Comparison of ENCODE assay signal across 2 cellular contexts in the genomic region with DNA sequence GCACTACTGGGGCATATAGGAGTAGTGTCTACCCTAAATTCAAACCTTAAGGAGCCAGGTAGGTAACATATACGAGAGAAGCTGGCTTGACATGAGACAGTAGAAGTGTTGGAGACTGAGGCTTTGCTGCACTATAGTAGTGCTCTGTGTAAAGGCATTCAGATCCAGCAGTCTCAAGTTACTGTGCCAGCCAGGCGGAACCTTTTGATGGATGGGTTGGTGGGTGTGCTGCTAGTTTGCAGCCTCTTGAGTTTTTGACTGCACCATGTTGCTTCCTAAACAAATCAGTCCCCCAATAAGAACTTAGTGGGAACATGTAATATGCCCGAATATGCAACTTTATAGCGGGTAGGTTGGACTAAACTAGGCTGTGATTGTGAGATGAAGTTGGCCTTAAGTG.
TF ChIP-seq lines count a peak whose summit lies in the region.

No MANE protein-coding gene starts in this region.

TF ChIP-seq in HCT116, 20 proteins besides CTCF, POLR2A, EP300 and RAD21 (continued from another document):
- no peak for TF ChIP-seq ZNF274 (IDR thresholded peaks at IDR 0.05; ENCODE audit: low read depth, low read length)
- no peak for TF ChIP-seq ZFX (IDR thresholded peaks at IDR 0.05)
- no peak for TF ChIP-seq YY1 (IDR thresholded peaks at IDR 0.05; ENCODE audit: extremely low read depth, insufficient replicate concordance, low read depth, low read length)
- TF ChIP-seq POLR2AphosphoS5 (IDR thresholded peaks at IDR 0.05; ENCODE audit: low read depth, low read length), result no peak
- TF ChIP-seq TCF7L2 (IDR thresholded peaks at IDR 0.05; ENCODE audit: borderline replicate concordance, extremely low read depth, insufficient read depth, insufficient read length), result no peak
- TF ChIP-seq EZH2 (IDR thresholded peaks at IDR 0.05), result no peak
- TF ChIP-seq, protein P1, sequence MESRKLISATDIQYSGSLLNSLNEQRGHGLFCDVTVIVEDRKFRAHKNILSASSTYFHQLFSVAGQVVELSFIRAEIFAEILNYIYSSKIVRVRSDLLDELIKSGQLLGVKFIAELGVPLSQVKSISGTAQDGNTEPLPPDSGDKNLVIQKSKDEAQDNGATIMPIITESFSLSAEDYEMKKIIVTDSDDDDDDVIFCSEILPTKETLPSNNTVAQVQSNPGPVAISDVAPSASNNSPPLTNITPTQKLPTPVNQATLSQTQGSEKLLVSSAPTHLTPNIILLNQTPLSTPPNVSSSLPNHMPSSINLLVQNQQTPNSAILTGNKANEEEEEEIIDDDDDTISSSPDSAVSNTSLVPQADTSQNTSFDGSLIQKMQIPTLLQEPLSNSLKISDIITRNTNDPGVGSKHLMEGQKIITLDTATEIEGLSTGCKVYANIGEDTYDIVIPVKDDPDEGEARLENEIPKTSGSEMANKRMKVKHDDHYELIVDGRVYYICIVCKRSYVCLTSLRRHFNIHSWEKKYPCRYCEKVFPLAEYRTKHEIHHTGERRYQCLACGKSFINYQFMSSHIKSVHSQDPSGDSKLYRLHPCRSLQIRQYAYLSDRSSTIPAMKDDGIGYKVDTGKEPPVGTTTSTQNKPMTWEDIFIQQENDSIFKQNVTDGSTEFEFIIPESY (IDR thresholded peaks at IDR 0.05; ENCODE audit: extremely low read depth, insufficient replicate concordance, low read length), result no peak
- no peak for TF ChIP-seq ELF1 (IDR thresholded peaks at IDR 0.05; ENCODE audit: borderline replicate concordance, low read depth)
- TF ChIP-seq JUND (IDR thresholded peaks at IDR 0.05), result no peak
- TF ChIP-seq, protein P2, sequence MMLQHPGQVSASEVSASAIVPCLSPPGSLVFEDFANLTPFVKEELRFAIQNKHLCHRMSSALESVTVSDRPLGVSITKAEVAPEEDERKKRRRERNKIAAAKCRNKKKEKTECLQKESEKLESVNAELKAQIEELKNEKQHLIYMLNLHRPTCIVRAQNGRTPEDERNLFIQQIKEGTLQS (IDR thresholded peaks at IDR 0.05), result no peak

TF ChIP-seq in SK-N-SH treated with all-trans-retinoic acid at 6 μM for 48 hours, 23 proteins besides CTCF, POLR2A, EP300 and RAD21 (continued from another document):
- TF ChIP-seq, protein P3, sequence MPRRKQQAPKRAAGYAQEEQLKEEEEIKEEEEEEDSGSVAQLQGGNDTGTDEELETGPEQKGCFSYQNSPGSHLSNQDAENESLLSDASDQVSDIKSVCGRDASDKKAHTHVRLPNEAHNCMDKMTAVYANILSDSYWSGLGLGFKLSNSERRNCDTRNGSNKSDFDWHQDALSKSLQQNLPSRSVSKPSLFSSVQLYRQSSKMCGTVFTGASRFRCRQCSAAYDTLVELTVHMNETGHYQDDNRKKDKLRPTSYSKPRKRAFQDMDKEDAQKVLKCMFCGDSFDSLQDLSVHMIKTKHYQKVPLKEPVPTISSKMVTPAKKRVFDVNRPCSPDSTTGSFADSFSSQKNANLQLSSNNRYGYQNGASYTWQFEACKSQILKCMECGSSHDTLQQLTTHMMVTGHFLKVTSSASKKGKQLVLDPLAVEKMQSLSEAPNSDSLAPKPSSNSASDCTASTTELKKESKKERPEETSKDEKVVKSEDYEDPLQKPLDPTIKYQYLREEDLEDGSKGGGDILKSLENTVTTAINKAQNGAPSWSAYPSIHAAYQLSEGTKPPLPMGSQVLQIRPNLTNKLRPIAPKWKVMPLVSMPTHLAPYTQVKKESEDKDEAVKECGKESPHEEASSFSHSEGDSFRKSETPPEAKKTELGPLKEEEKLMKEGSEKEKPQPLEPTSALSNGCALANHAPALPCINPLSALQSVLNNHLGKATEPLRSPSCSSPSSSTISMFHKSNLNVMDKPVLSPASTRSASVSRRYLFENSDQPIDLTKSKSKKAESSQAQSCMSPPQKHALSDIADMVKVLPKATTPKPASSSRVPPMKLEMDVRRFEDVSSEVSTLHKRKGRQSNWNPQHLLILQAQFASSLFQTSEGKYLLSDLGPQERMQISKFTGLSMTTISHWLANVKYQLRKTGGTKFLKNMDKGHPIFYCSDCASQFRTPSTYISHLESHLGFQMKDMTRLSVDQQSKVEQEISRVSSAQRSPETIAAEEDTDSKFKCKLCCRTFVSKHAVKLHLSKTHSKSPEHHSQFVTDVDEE (CRISPR knock-in tag; IDR thresholded peaks at IDR 0.05), result no peak
- TF ChIP-seq ZFP30 (CRISPR knock-in tag; IDR thresholded peaks at IDR 0.05) (no peak), GLIS3 (CRISPR knock-in tag; IDR thresholded peaks at IDR 0.05) (no peak), ZFP3 (CRISPR knock-in tag; IDR thresholded peaks at IDR 0.05) (no peak), OSR1 (CRISPR knock-in tag; IDR thresholded peaks at IDR 0.05) (no peak), ESRRG (CRISPR knock-in tag; IDR thresholded peaks at IDR 0.05) (no peak), ZNF70 (CRISPR knock-in tag; IDR thresholded peaks at IDR 0.05) (no peak), ZNF565 (CRISPR knock-in tag; conservative IDR thresholded peaks at IDR 0.05; ENCODE audit: low read depth) (no peak), PPARA (CRISPR knock-in tag; IDR thresholded peaks at IDR 0.05; ENCODE audit: borderline replicate concordance) (no peak), BACH2 (CRISPR knock-in tag; IDR thresholded peaks at IDR 0.05; ENCODE audit: borderline replicate concordance) (no peak), RARB (CRISPR knock-in tag; IDR thresholded peaks at IDR 0.05) (no peak), SNAI2 (CRISPR knock-in tag; IDR thresholded peaks at IDR 0.05) (no peak)
- TF ChIP-seq, protein P4, sequence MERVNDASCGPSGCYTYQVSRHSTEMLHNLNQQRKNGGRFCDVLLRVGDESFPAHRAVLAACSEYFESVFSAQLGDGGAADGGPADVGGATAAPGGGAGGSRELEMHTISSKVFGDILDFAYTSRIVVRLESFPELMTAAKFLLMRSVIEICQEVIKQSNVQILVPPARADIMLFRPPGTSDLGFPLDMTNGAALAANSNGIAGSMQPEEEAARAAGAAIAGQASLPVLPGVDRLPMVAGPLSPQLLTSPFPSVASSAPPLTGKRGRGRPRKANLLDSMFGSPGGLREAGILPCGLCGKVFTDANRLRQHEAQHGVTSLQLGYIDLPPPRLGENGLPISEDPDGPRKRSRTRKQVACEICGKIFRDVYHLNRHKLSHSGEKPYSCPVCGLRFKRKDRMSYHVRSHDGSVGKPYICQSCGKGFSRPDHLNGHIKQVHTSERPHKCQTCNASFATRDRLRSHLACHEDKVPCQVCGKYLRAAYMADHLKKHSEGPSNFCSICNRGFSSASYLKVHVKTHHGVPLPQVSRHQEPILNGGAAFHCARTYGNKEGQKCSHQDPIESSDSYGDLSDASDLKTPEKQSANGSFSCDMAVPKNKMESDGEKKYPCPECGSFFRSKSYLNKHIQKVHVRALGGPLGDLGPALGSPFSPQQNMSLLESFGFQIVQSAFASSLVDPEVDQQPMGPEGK (CRISPR knock-in tag; IDR thresholded peaks at IDR 0.05; ENCODE audit: borderline replicate concordance), result no peak
- TF ChIP-seq, protein P5, sequence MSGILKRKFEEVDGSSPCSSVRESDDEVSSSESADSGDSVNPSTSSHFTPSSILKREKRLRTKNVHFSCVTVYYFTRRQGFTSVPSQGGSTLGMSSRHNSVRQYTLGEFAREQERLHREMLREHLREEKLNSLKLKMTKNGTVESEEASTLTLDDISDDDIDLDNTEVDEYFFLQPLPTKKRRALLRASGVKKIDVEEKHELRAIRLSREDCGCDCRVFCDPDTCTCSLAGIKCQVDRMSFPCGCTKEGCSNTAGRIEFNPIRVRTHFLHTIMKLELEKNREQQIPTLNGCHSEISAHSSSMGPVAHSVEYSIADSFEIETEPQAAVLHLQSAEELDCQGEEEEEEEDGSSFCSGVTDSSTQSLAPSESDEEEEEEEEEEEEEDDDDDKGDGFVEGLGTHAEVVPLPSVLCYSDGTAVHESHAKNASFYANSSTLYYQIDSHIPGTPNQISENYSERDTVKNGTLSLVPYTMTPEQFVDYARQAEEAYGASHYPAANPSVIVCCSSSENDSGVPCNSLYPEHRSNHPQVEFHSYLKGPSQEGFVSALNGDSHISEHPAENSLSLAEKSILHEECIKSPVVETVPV (CRISPR knock-in tag; IDR thresholded peaks at IDR 0.05), result no peak
